ENCODE assay signal across 24 cellular contexts in the genomic region with DNA sequence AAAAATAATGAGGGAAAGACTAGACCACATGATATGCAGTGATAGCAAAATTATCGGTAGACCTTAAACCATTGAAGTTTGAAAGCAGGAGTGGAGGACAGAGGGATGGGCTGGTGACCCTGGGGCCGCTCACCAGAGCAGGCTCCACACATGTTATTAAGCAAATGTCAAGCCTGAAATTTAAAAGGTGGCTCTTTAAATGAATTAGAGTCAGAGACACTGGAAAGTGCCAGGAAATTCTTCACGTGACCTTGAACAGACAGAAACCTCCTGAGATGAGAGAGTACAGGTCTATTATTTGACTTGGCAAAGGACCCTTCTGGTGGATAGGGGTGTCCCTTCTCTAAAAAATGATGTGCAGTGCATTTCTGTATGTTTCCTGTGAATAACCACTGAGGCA.
DNase-seq lines count a peak whose midpoint lies in the region; ATAC-seq and TF ChIP-seq lines count a peak whose summit lies in the region.
"Had no signal": no experiment of that assay in that cellular context is flagged by ENCODE, and none has a peak within 500 bp of the region (broad histone marks: within the 10 kb centered on the region; RNA-seq: fewer than 3 reads in every experiment).

No MANE protein-coding gene starts in this region.

- no peak for ATAC-seq in HG03108 (IDR thresholded peaks at IDR 0.05; ENCODE audit: unreplicated experiment)

- peak overlapping the region; percentile 37; the same call in 1 of the 2 replicates for H3K27ac ChIP-seq in BLaER1
- H3K27ac ChIP-seq in CD4-positive, alpha-beta memory T cell (ENCODE audit: low read depth, low read length), result no peak overlapping the region
- H3K27ac ChIP-seq in SK-N-SH (ENCODE audit: low read depth in 2 of 2, low read length in 1 of 2), result peak overlapping the region in 1 of 2 experiments; percentile 87; a peak in 2 of 4 replicates
- H3K27ac ChIP-seq in neutrophil, result peak overlapping the region; percentile 98
- H3K27ac ChIP-seq: GM23248, SJSA1 had no signal

- H4K20me1 ChIP-seq in BLaER1, result no peaks in the 10 kb centered on the region
- H4K20me1 ChIP-seq in SK-N-SH (ENCODE audit: insufficient read depth), result no peaks in the 10 kb centered on the region

- POLR2A ChIA-PET in CD4-positive, alpha-beta memory T cell (lab: Charles Lee; ENCODE audit: partially characterized antibody), result interaction anchor here (1.4 kb wide), 1 partner anchor 112 kb away, joined by 3 read pairs; no protein-coding TSS in a partner anchor
- POLR2A ChIA-PET in SK-N-SH (lab: Yijun Ruan, JAX), result interaction anchor here (1.1 kb wide), 1 partner anchor 186 kb away, joined by 3 read pairs; no protein-coding TSS in a partner anchor

- DNase-seq in CD4-positive, alpha-beta memory T cell, result no peak
- DNase-seq in SK-N-SH, result peak; percentile 60
- no peak for DNase-seq in NCI-H146 (lab: John Stamatoyannopoulos, UW)
- DNase-seq in NCI-H2196 treated with DMSO at 0.1 percent for 48 hours (lab: John Stamatoyannopoulos, UW; ENCODE audit: unreplicated experiment), result no peak
- DNase-seq in retina, result no peak
- DNase-seq: CD4-positive, CD25-positive, alpha-beta regulatory T cell; GM23248; H9; Karpas-422; NCI-H1092; NCI-H1417 treated with DMSO at 0.1 percent for 48 hours; NCI-H187; NCI-H2081 treated with DMSO at 0.1 percent for 48 hours; NCI-H2171; NCI-H446; NCI-H524 treated with DMSO at 0.1 percent for 48 hours; NCI-H774; Right ventricle myocardium superior; RPMI8226 had no signal

- no peaks in the 10 kb centered on the region for H3K9me3 Mint-ChIP-seq in CD4-positive, alpha-beta memory T cell
- H3K9me3 Mint-ChIP-seq: H9; T-helper 1 cell treated with Interleukin-12 subunit alpha and Interleukin-12 subunit beta and Interleukin-4 antibody, amounts not matched to agents 30 μg/mL and 1 μg/mL, for 36 hours had no signal

- peak overlapping the region; percentile 63 for H3K4me2 ChIP-seq in BLaER1
- no peak overlapping the region for H3K4me2 ChIP-seq in SK-N-SH

- peaks cover 53% of the 10 kb centered on the region for H3K4me1 ChIP-seq in BLaER1
- peaks cover 9% of the 10 kb centered on the region for H3K4me1 ChIP-seq in CD4-positive, alpha-beta memory T cell (ENCODE audit: insufficient read depth, low read length)
- H3K4me1 ChIP-seq in SK-N-SH (ENCODE audit: control insufficient read depth in 1 of 2, insufficient read depth in 2 of 2, low read depth in 1 of 2, low read length in 1 of 2), result peaks cover 6 to 37% of the 10 kb centered on the region in 2 experiments; a peak in 3 of 4 replicates
- peaks cover 89 to 100% of the 10 kb centered on the region in 2 experiments for H3K4me1 ChIP-seq in neutrophil (ENCODE audit: control insufficient read depth in 1 of 2, insufficient read depth in 1 of 2, low read depth in 1 of 2, low read length in 1 of 2)

- TF ChIP-seq EP300 in SK-N-SH (IDR thresholded peaks at IDR 0.05; ENCODE audit: borderline replicate concordance in 1 of 2, low read depth in 1 of 2, low read length in 1 of 2), result peak in 1 of 2 experiments; percentile 94; a peak in 2 of 4 replicates

- H3K36me3 Mint-ChIP-seq in CD4-positive, alpha-beta memory T cell, result no peaks in the 10 kb centered on the region
- H3K36me3 Mint-ChIP-seq: CD4-positive, CD25-positive, alpha-beta regulatory T cell had no signal

- no peaks in the 10 kb centered on the region for H3K79me2 ChIP-seq in SK-N-SH (ENCODE audit: insufficient read depth)

- no peak overlapping the region for H2AFZ ChIP-seq in SK-N-SH (ENCODE audit: low read depth)

- no peaks in the 10 kb centered on the region for H3F3A ChIP-seq in SK-N-SH (replicated peaks; ENCODE audit: insufficient read depth)

- no peaks in the 10 kb centered on the region for H3K36me3 ChIP-seq in BLaER1
- H3K36me3 ChIP-seq in CD4-positive, alpha-beta memory T cell (ENCODE audit: insufficient read depth, low read length), result no peaks in the 10 kb centered on the region
- H3K36me3 ChIP-seq in SK-N-SH (replicated peaks in 1 of 2; ENCODE audit: control insufficient read depth in 1 of 2, insufficient read depth in 2 of 2, low read length in 1 of 2), result no peaks in the 10 kb centered on the region
- no peaks in the 10 kb centered on the region for H3K36me3 ChIP-seq in neutrophil
- H3K36me3 ChIP-seq: SJSA1 had no signal

- no peaks in the 10 kb centered on the region for H3K27me3 Mint-ChIP-seq in CD4-positive, alpha-beta memory T cell
- H3K27me3 Mint-ChIP-seq: CD4-positive, CD25-positive, alpha-beta regulatory T cell had no signal

- 76% methylated on average over 3 of the region's 3 CpGs for WGBS in SK-N-SH (ENCODE audit: low lambda C conversion rate)

- TF ChIP-seq RAD21 in SK-N-SH (IDR thresholded peaks at IDR 0.05; ENCODE audit: low read length), result no peak; the same call in 1 of the 2 replicates

- TF ChIP-seq CTCF in SK-N-SH (IDR thresholded peaks at IDR 0.05) (no peak), neutrophil (IDR thresholded peaks at IDR 0.05) (no peak)

- no peak overlapping the region for H3K4me3 Mint-ChIP-seq in CD4-positive, alpha-beta memory T cell
- H3K4me3 Mint-ChIP-seq: CD4-positive, CD25-positive, alpha-beta regulatory T cell; H9; T-helper 1 cell treated with Interleukin-12 subunit alpha and Interleukin-12 subunit beta and Interleukin-4 antibody, amounts not matched to agents 30 μg/mL and 1 μg/mL, for 36 hours had no signal

- peaks cover 6 to 21% (median 14%) of the 10 kb centered on the region in 4 donors for H3K4me1 Mint-ChIP-seq in CD4-positive, alpha-beta memory T cell

- CTCF ChIA-PET in CD4-positive, alpha-beta memory T cell (lab: Charles Lee; ENCODE audit: partially characterized antibody), result no interaction called here
- CTCF ChIA-PET in SK-N-SH (lab: Yijun Ruan, JAX), result no interaction called here

- H3K9ac ChIP-seq in BLaER1, result no peak overlapping the region
- no peak overlapping the region for H3K9ac ChIP-seq in SK-N-SH
- H3K9ac ChIP-seq: GM23248 had no signal

- H3K9me3 ChIP-seq in BLaER1, result no peaks in the 10 kb centered on the region
- H3K9me3 ChIP-seq in CD4-positive, alpha-beta memory T cell (ENCODE audit: control insufficient read depth in 1 of 2, low read length in 2 of 2), result no peaks in the 10 kb centered on the region
- H3K9me3 ChIP-seq in SK-N-SH, result no peaks in the 10 kb centered on the region
- no peaks in the 10 kb centered on the region for H3K9me3 ChIP-seq in neutrophil
- H3K9me3 ChIP-seq: SJSA1 had no signal

- intact Hi-C loops in CD4-positive, alpha-beta memory T cell (cut with micrococcal nuclease), result no loop called here

- peak overlapping the region in 4 of 7 donors; percentile 10 to 43 (median 24) for H3K27ac Mint-ChIP-seq in CD4-positive, alpha-beta memory T cell
- H3K27ac Mint-ChIP-seq: H9; T-helper 1 cell treated with Interleukin-12 subunit alpha and Interleukin-12 subunit beta and Interleukin-4 antibody, amounts not matched to agents 30 μg/mL and 1 μg/mL, for 36 hours had no signal

- no peaks in the 10 kb centered on the region for H3K9me2 ChIP-seq in SK-N-SH

- no peak overlapping the region for H3K4me3 ChIP-seq in BLaER1
- no peak overlapping the region for H3K4me3 ChIP-seq in CD4-positive, alpha-beta memory T cell (ENCODE audit: low read length in 2 of 2)
- H3K4me3 ChIP-seq in SK-N-SH (ENCODE audit: low read depth in 2 of 2, low read length in 1 of 2), result no peak overlapping the region
- H3K4me3 ChIP-seq in neutrophil (ENCODE audit: low read depth in 1 of 2, low read length in 1 of 2), result peak overlapping the region in 1 of 2 experiments; percentile 51
- H3K4me3 ChIP-seq: GM23248, SJSA1 had no signal

- H3K27me3 ChIP-seq in BLaER1, result no peaks in the 10 kb centered on the region
- H3K27me3 ChIP-seq in CD4-positive, alpha-beta memory T cell (ENCODE audit: insufficient read depth, low read length), result no peaks in the 10 kb centered on the region
- no peaks in the 10 kb centered on the region for H3K27me3 ChIP-seq in SK-N-SH (ENCODE audit: insufficient read depth)
- no peaks in the 10 kb centered on the region for H3K27me3 ChIP-seq in neutrophil
- H3K27me3 ChIP-seq: SJSA1 had no signal

TF ChIP-seq in SK-N-SH, 30 proteins besides CTCF, POLR2A, EP300 and RAD21:
- TF ChIP-seq MXI1 (IDR thresholded peaks at IDR 0.05; ENCODE audit: low read depth, low read length), result peak; percentile 28; the same call in 1 of the 2 replicates
- no peak for TF ChIP-seq FOXM1 (IDR thresholded peaks at IDR 0.05; ENCODE audit: low read depth)
- TF ChIP-seq FOXJ3 (CRISPR knock-in tag; IDR thresholded peaks at IDR 0.05), result 0 out of 2 replicates have a peak, but pooled peaks have one; percentile 13
- no peak for TF ChIP-seq JUND (IDR thresholded peaks at IDR 0.05)
- TF ChIP-seq CHD2 (IDR thresholded peaks at IDR 0.05; ENCODE audit: low read length, partially characterized antibody), result peak; percentile 40
